In genomic region chr13:95783747-95784146, GRCh38 we compare ENCODE assay signal across 17 cellular contexts.
"Had no signal": no experiment of that assay in that cellular context is flagged by ENCODE, and none has a peak within 500 bp of the region (broad histone marks: within the 10 kb centered on the region; RNA-seq: fewer than 3 reads in every experiment).

No MANE protein-coding gene starts in this region.

- H3K27me3 Mint-ChIP-seq: activated CD8-positive, alpha-beta T cell treated with anti-CD3 and anti-CD28 coated beads for 36 hours; natural killer cell treated with Interleukin-12 subunit alpha and Interleukin-12 subunit beta and Interleukin-15 and Interleukin-18, amount 100 ng/mL, for 72 hours; stimulated activated naive CD8-positive, alpha-beta T cell treated with anti-CD3 and anti-CD28 coated beads, Interleukin-15, Interleukin-2, amounts not matched to agents 100 ng/mL and 50 ng/mL, for 24 hours; T-cell had no signal

- DNase-seq: activated CD4-positive, alpha-beta T cell treated with anti-CD3 and anti-CD28 coated beads for 4 hours; activated CD8-positive, alpha-beta memory T cell treated with anti-CD3 and anti-CD28 coated beads, Interleukin-2, amount 50 U/mL, for 48 hours; activated CD8-positive, alpha-beta T cell treated with anti-CD3 and anti-CD28 coated beads for 36 hours; activated naive CD4-positive, alpha-beta T cell; central memory CD4-positive, alpha-beta T cell; cortex of kidney; effector memory CD4-positive, alpha-beta T cell; left colon; ovary; stimulated activated CD4-positive, alpha-beta T cell treated with anti-CD3 and anti-CD28 coated beads, Interleukin-15, amount 100 ng/mL, for 24 hours; stimulated activated CD4-positive, alpha-beta T cell treated with anti-CD3 and anti-CD28 coated beads, Interleukin-4, amount 100 ng/mL, for 24 hours; T-cell; WERI-Rb-1 had no signal

- ATAC-seq: activated CD8-positive, alpha-beta T cell treated with anti-CD3 and anti-CD28 coated beads for 36 hours; left colon; natural killer cell treated with Interleukin-12 subunit alpha and Interleukin-12 subunit beta and Interleukin-15 and Interleukin-18, amount 100 ng/mL, for 72 hours; T-cell had no signal

- H3K4me1 Mint-ChIP-seq: T-cell had no signal

- H3K27me3 ChIP-seq: ascending aorta, ovary had no signal

- H3K27ac ChIP-seq: WERI-Rb-1 had no signal

- H3K36me3 ChIP-seq: ovary had no signal

- H3K4me3 Mint-ChIP-seq: activated CD8-positive, alpha-beta T cell treated with anti-CD3 and anti-CD28 coated beads for 36 hours; activated T-helper 1 cell treated with anti-CD3 and anti-CD28 coated beads, Interleukin-12 subunit alpha, Interleukin-12 subunit beta, Interleukin-2, Interleukin-4 antibody, amounts not matched to agents 30 ng/mL and 10 ng/mL and 1 ng/mL, durations not matched to agents 14 hours and 24 hours and 36 hours; natural killer cell treated with Interleukin-12 subunit alpha and Interleukin-12 subunit beta and Interleukin-15 and Interleukin-18, amount 100 ng/mL, for 72 hours; stimulated activated naive CD8-positive, alpha-beta T cell treated with anti-CD3 and anti-CD28 coated beads, Interleukin-15, Interleukin-2, amounts not matched to agents 100 ng/mL and 50 ng/mL, for 24 hours; T-cell had no signal

- H3K4me3 ChIP-seq: ascending aorta, ovary had no signal

- H3K27ac Mint-ChIP-seq: activated CD8-positive, alpha-beta T cell treated with anti-CD3 and anti-CD28 coated beads for 36 hours; activated T-helper 1 cell treated with anti-CD3 and anti-CD28 coated beads, Interleukin-12 subunit alpha, Interleukin-12 subunit beta, Interleukin-2, Interleukin-4 antibody, amounts not matched to agents 30 ng/mL and 10 ng/mL and 1 ng/mL, durations not matched to agents 14 hours and 24 hours and 36 hours; natural killer cell treated with Interleukin-12 subunit alpha and Interleukin-12 subunit beta and Interleukin-15 and Interleukin-18, amount 100 ng/mL, for 72 hours; stimulated activated naive CD8-positive, alpha-beta T cell treated with anti-CD3 and anti-CD28 coated beads, Interleukin-15, Interleukin-2, amounts not matched to agents 100 ng/mL and 50 ng/mL, for 24 hours; T-cell had no signal

- H3K9me3 ChIP-seq: ascending aorta, ovary had no signal

- H3K9me3 Mint-ChIP-seq: activated CD8-positive, alpha-beta T cell treated with anti-CD3 and anti-CD28 coated beads for 36 hours; natural killer cell treated with Interleukin-12 subunit alpha and Interleukin-12 subunit beta and Interleukin-15 and Interleukin-18, amount 100 ng/mL, for 72 hours had no signal
